ENCODE assay signal across 12 cellular contexts in the genomic region with DNA sequence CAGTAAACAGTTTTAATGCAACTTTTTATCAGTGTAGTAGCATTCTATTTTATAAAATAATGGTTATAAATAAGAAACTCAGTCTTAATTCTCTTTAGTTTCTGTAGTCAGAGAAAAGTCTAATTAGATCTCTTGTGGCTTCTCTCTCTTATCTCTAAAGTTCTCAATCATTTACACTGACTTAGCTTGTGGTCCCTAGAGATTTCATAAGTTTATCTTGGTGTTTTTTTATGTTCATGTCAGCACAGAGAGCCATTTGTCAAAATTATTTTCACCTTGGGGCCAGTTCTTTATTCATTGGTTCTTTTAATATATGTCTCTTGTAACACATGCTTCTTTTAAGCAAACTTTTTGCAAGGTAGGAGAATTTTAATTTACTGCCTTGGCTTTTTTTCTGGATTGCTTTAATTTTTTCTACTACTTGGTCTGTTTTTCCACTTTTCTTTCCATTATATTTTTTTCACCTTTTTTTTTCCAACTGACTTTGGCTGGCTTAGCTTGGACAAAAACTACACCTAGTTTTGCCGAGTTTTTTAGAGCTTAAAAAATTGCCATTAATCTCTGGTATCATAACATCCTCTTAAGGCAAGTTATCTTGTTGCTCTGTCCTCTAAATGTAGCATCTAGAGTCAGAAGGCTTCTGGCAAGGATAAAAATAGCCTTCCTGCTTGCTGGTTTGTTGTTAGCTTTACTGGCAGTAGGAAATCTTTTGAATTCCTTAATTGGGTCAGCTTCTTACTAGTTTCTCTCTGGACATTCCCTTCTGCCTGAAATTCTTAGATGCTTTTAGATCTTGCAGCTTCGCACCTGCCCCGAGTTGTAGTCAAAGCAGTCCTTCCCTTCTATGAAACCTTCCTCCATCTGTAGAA. TPM values are rescaled to one million over a fixed set of nuclear protein-coding genes. Genes with fewer than 3 reads are reported as not detected.
DNase-seq lines count a peak whose midpoint lies in the region; ATAC-seq, FAIRE-seq and TF ChIP-seq lines count a peak whose summit lies in the region.
"Had no signal": no experiment of that assay in that cellular context is flagged by ENCODE, and none has a peak within 500 bp of the region (broad histone marks: within the 10 kb centered on the region; RNA-seq: fewer than 3 reads in every experiment).

No MANE protein-coding gene starts in this region.

- CTCF ChIA-PET in activated CD8-positive, alpha-beta T cell treated with anti-CD3 and anti-CD28 coated beads for 36 hours (lab: Charles Lee) = interaction anchor here (0.8 to 3.7 kb wide), 8 partner anchors 9 to 342 kb away, joined by 3 to 39 read pairs (median 3); no protein-coding TSS in a partner anchor

- POLR2A ChIA-PET in activated CD8-positive, alpha-beta T cell treated with anti-CD3 and anti-CD28 coated beads for 36 hours (lab: Charles Lee) = no interaction called here

- DNase-seq in cerebellar cortex (ENCODE audit: low spot score) (peak; percentile 44), left lobe of liver (ENCODE audit: low spot score) (no peak), substantia nigra (lab: John Stamatoyannopoulos, UW) (peak in 1 of 49 donors; percentile 24), H54 (ENCODE audit: insufficient read length, low spot score) (no peak), RCC 7860 (ENCODE audit: low spot score) (no peak)
- DNase-seq in activated CD8-positive, alpha-beta T cell treated with anti-CD3 and anti-CD28 coated beads for 36 hours = no peak
- no peak for DNase-seq in activated CD8-positive, alpha-beta memory T cell treated with anti-CD3 and anti-CD28 coated beads, Interleukin-2, amount 50 U/mL, for 48 hours
- DNase-seq: DMS53, NCI-H146 had no signal

- no peak overlapping the region for H3K27ac Mint-ChIP-seq in activated CD8-positive, alpha-beta T cell treated with anti-CD3 and anti-CD28 coated beads for 36 hours

- ATAC-seq in HG03460 (IDR thresholded peaks at IDR 0.05; ENCODE audit: unreplicated experiment) (peak; percentile 45), left lobe of liver (peak; percentile 18)
- no peak for ATAC-seq in activated CD8-positive, alpha-beta T cell treated with anti-CD3 and anti-CD28 coated beads for 36 hours

- TF ChIP-seq CTCF in activated CD8-positive, alpha-beta T cell treated with anti-CD3 and anti-CD28 coated beads for 36 hours (IDR thresholded peaks at IDR 0.05) = no peak

- H3K9me3 Mint-ChIP-seq in activated CD8-positive, alpha-beta T cell treated with anti-CD3 and anti-CD28 coated beads for 36 hours = no peaks in the 10 kb centered on the region

- intact Hi-C loops in activated CD8-positive, alpha-beta T cell treated with anti-CD3 and anti-CD28 coated beads for 36 hours (cut with micrococcal nuclease) = loop anchor here (2.0 kb wide), 1 partner anchor 305 kb away; no protein-coding TSS in a partner anchor

- H3K36me3 Mint-ChIP-seq in activated CD8-positive, alpha-beta T cell treated with anti-CD3 and anti-CD28 coated beads for 36 hours (ENCODE audit: low read depth) = no peaks in the 10 kb centered on the region

- no peak for TF ChIP-seq POLR2A in H54 (IDR thresholded peaks at IDR 0.05; ENCODE audit: low read depth, low read length)

- peaks cover 29% of the 10 kb centered on the region for H3K4me1 Mint-ChIP-seq in activated CD8-positive, alpha-beta T cell treated with anti-CD3 and anti-CD28 coated beads for 36 hours (ENCODE audit: low read depth)

- FAIRE-seq in H54 (lab: Jason Lieb, UNC) (no peak), RCC 7860 (lab: Jason Lieb, UNC) (no peak)
- FAIRE-seq: bronchial epithelial cell had no signal

- no peaks in the 10 kb centered on the region for H3K27me3 Mint-ChIP-seq in activated CD8-positive, alpha-beta T cell treated with anti-CD3 and anti-CD28 coated beads for 36 hours

- H3K27ac ChIP-seq in substantia nigra (ENCODE audit: low read depth, low read length, poor library complexity, severe bottlenecking) = peak overlapping the region; percentile 33
- H3K27ac ChIP-seq: HL-60 had no signal

- H3K4me3 Mint-ChIP-seq in activated CD8-positive, alpha-beta T cell treated with anti-CD3 and anti-CD28 coated beads for 36 hours = no peak overlapping the region

RNA-seq across cellular contexts. Expression of gene CPEB4, which starts 35.3 kb away (rescaled TPM):
- 28.2 TPM for total RNA-seq in left lobe of liver
- 1 to 10 TPM; 8.8 to 9.0 TPM for total RNA-seq in activated CD8-positive, alpha-beta T cell treated with anti-CD3 and anti-CD28 coated beads for 36 hours
